In genomic region chr15:40511093-40511471, GRCh38 we compare ENCODE assay signal across 8 cellular contexts. TPM values are rescaled to one million over a fixed set of nuclear protein-coding genes. Genes with fewer than 3 reads are reported as not detected.
DNase-seq lines count a peak whose midpoint lies in the region; ATAC-seq and TF ChIP-seq lines count a peak whose summit lies in the region.

No MANE protein-coding gene starts in this region.

- H3K36me3 Mint-ChIP-seq in activated naive CD8-positive, alpha-beta T cell treated with anti-CD3 and anti-CD28 coated beads, Interleukin-2, amount 50 U/mL, for 24 hours (ENCODE audit: low read depth) = no peaks in the 10 kb centered on the region
- no peaks in the 10 kb centered on the region for H3K36me3 Mint-ChIP-seq in immature natural killer cell

- H3K4me3 Mint-ChIP-seq in activated naive CD8-positive, alpha-beta T cell treated with anti-CD3 and anti-CD28 coated beads, Interleukin-2, amount 50 U/mL, for 24 hours = peak overlapping the region; percentile 77
- peak overlapping the region; percentile 44 to 88 (median 83) for H3K4me3 Mint-ChIP-seq in immature natural killer cell
- peak overlapping the region; percentile 81 to 85 for H3K4me3 Mint-ChIP-seq in stimulated activated naive CD8-positive, alpha-beta T cell treated with anti-CD3 and anti-CD28 coated beads, Interleukin-15, amount 100 ng/mL, for 72 hours

- H3K4me1 Mint-ChIP-seq in activated naive CD8-positive, alpha-beta T cell treated with anti-CD3 and anti-CD28 coated beads, Interleukin-2, amount 50 U/mL, for 24 hours = peaks cover 32% of the 10 kb centered on the region
- peaks cover 18 to 30% of the 10 kb centered on the region in 2 donors for H3K4me1 Mint-ChIP-seq in immature natural killer cell
- peaks cover 30% of the 10 kb centered on the region for H3K4me1 Mint-ChIP-seq in stimulated activated naive CD8-positive, alpha-beta T cell treated with anti-CD3 and anti-CD28 coated beads, Interleukin-15, amount 100 ng/mL, for 72 hours

- no peaks in the 10 kb centered on the region for H3K9me3 Mint-ChIP-seq in activated naive CD8-positive, alpha-beta T cell treated with anti-CD3 and anti-CD28 coated beads, Interleukin-2, amount 50 U/mL, for 24 hours
- peaks cover 0 to 2% (median 0%) of the 10 kb centered on the region in 6 donors for H3K9me3 Mint-ChIP-seq in immature natural killer cell
- no peaks in the 10 kb centered on the region for H3K9me3 Mint-ChIP-seq in stimulated activated naive CD8-positive, alpha-beta T cell treated with anti-CD3 and anti-CD28 coated beads, Interleukin-15, amount 100 ng/mL, for 72 hours

- ATAC-seq in HG03432 (IDR thresholded peaks at IDR 0.05; ENCODE audit: unreplicated experiment) = peak; percentile 54
- no peak for ATAC-seq in activated naive CD8-positive, alpha-beta T cell treated with anti-CD3 and anti-CD28 coated beads, Interleukin-2, amount 50 U/mL, for 24 hours
- ATAC-seq in stimulated activated naive CD8-positive, alpha-beta T cell treated with anti-CD3 and anti-CD28 coated beads, Interleukin-15, amount 100 ng/mL, for 72 hours = peak; percentile 72
- ATAC-seq in HG03097 (IDR thresholded peaks at IDR 0.05; ENCODE audit: low FRiP score, unreplicated experiment) = no peak

- no peak for TF ChIP-seq CTCF in GM13977 (IDR thresholded peaks at IDR 0.05; ENCODE audit: extremely low read depth, insufficient read depth, missing control alignments)

- no peak overlapping the region for H3K27ac Mint-ChIP-seq in activated naive CD8-positive, alpha-beta T cell treated with anti-CD3 and anti-CD28 coated beads, Interleukin-2, amount 50 U/mL, for 24 hours
- H3K27ac Mint-ChIP-seq in immature natural killer cell = peak overlapping the region in 2 of 6 donors; percentile 26 to 41
- peak overlapping the region in 1 of 2 donors; percentile 20 for H3K27ac Mint-ChIP-seq in stimulated activated naive CD8-positive, alpha-beta T cell treated with anti-CD3 and anti-CD28 coated beads, Interleukin-15, amount 100 ng/mL, for 72 hours

- H3K27me3 Mint-ChIP-seq in activated naive CD8-positive, alpha-beta T cell treated with anti-CD3 and anti-CD28 coated beads, Interleukin-2, amount 50 U/mL, for 24 hours = peaks cover 67% of the 10 kb centered on the region
- peaks cover 16 to 32% (median 21%) of the 10 kb centered on the region in 3 donors for H3K27me3 Mint-ChIP-seq in immature natural killer cell (ENCODE audit: low read depth in 3 of 3)
- H3K27me3 Mint-ChIP-seq in stimulated activated naive CD8-positive, alpha-beta T cell treated with anti-CD3 and anti-CD28 coated beads, Interleukin-15, amount 100 ng/mL, for 72 hours = peaks cover 69% of the 10 kb centered on the region

- DNase-seq in GM13977 (ENCODE audit: low spot score) (peak; percentile 58), immature natural killer cell (peak; percentile 39 to 48 (median 44)), ureter (ENCODE audit: low spot score) (no peak), islet precursor cell (no peak)
- DNase-seq in activated naive CD8-positive, alpha-beta T cell treated with anti-CD3 and anti-CD28 coated beads, Interleukin-2, amount 50 U/mL, for 24 hours = no peak
- peak; percentile 20 to 48 for DNase-seq in stimulated activated naive CD8-positive, alpha-beta T cell treated with anti-CD3 and anti-CD28 coated beads, Interleukin-15, amount 100 ng/mL, for 72 hours

- in situ Hi-C loops in GM13977 (cut with MboI; ENCODE audit: low pct_unique_long_range_greater_than_20kb, low sequenced_read_pairs, unreplicated experiment) = no loop called here

RNA-seq across cellular contexts. Expression of gene CHST14, which starts 40.3 kb away (rescaled TPM):
- 1 to 10 TPM; 1.9 to 3.6 (median 3.3) TPM for polyA plus RNA-seq in immature natural killer cell
- 18.0 TPM for total RNA-seq in ureter

RNA-seq across cellular contexts. Expression of gene CCDC32, which starts 53.8 kb away (rescaled TPM):
- polyA plus RNA-seq in immature natural killer cell = 10 to 100 TPM; 31.3 to 65.7 (median 45.7) TPM
- total RNA-seq in ureter = 28.9 TPM

RNA-seq across cellular contexts. Expression of gene RPUSD2, which starts 58.0 kb away (rescaled TPM):
- polyA plus RNA-seq in immature natural killer cell = 10 to 100 TPM; 18.9 to 21.2 (median 19.1) TPM
- 8.4 TPM for total RNA-seq in ureter

Comparison
In these comparisons a context has a peak if more than half of its experiments do, and no peak if none do; other contexts are left out.
1. DNase-seq: peak in GM13977 (single experiment), immature natural killer cell (3 of 3) and stimulated activated naive CD8-positive, alpha-beta T cell treated with anti-CD3 and anti-CD28 coated beads, Interleukin-15, amount 100 ng/mL, for 72 hours (2 of 2); none in activated naive CD8-positive, alpha-beta T cell treated with anti-CD3 and anti-CD28 coated beads, Interleukin-2, amount 50 U/mL, for 24 hours (single experiment), ureter (single experiment) and islet precursor cell (single experiment).
2. ATAC-seq: peak in HG03432 (single experiment) and stimulated activated naive CD8-positive, alpha-beta T cell treated with anti-CD3 and anti-CD28 coated beads, Interleukin-15, amount 100 ng/mL, for 72 hours (single experiment); none in activated naive CD8-positive, alpha-beta T cell treated with anti-CD3 and anti-CD28 coated beads, Interleukin-2, amount 50 U/mL, for 24 hours (single experiment) and HG03097 (single experiment).
3. Peak in every context shown above with its lines, with median percentiles within 50 percentile points of each other: H3K4me3 Mint-ChIP-seq.